26 cellular contexts compared by ENCODE assay signal in genomic region chr5:38018011-38018410, GRCh38.
"Had no signal": no experiment of that assay in that cellular context is flagged by ENCODE, and none has a peak within 500 bp of the region (broad histone marks: within the 10 kb centered on the region; RNA-seq: fewer than 3 reads in every experiment).

No MANE protein-coding gene starts in this region.

- H3K4me1 ChIP-seq: colonic mucosa, heart right ventricle, left lung, lower lobe of right lung had no signal

- H3K36me3 Mint-ChIP-seq: immature natural killer cell; mesothelial cell of epicardium; naive thymus-derived CD4-positive, alpha-beta T cell had no signal

- DNase-seq: colonic mucosa; cortex of kidney; effector CD8-positive, alpha-beta T cell; effector memory CD8-positive, alpha-beta T cell; endodermal cell; erythroblast; foreskin fibroblast; foreskin melanocyte; gastrocnemius medialis; glutamatergic neuron; head of caudate nucleus; heart right ventricle; hypothalamus; immature natural killer cell; islet precursor cell; kidney; kidney glomerular epithelial cell; left colon; left lung; left ventricle myocardium superior; lower lobe of right lung; mesenchymal stem cell; naive thymus-derived CD4-positive, alpha-beta T cell had no signal

- H3K4me3 Mint-ChIP-seq: dendritic cell treated with granulocyte-macrophage colony-stimulating factor and Interleukin-4, amounts not matched to agents 40 ng/mL and 50 ng/mL, for 4 days; effector memory CD8-positive, alpha-beta T cell; endodermal cell; immature natural killer cell; mesothelial cell of epicardium; naive thymus-derived CD4-positive, alpha-beta T cell had no signal

- H3K36me3 ChIP-seq: colonic mucosa, gastrocnemius medialis, heart right ventricle, left lung, lower lobe of right lung had no signal

- H3K4me3 ChIP-seq: colonic mucosa, gastrocnemius medialis, heart right ventricle, left lung, lower lobe of right lung had no signal

- H3K27ac Mint-ChIP-seq: dendritic cell treated with granulocyte-macrophage colony-stimulating factor and Interleukin-4, amounts not matched to agents 40 ng/mL and 50 ng/mL, for 4 days; effector memory CD8-positive, alpha-beta T cell; endodermal cell; immature natural killer cell; mesothelial cell of epicardium; naive thymus-derived CD4-positive, alpha-beta T cell had no signal

- H3K27me3 ChIP-seq: colonic mucosa, left lung had no signal

- H3K27ac ChIP-seq: colonic mucosa, epithelial cell of prostate, gastrocnemius medialis, heart right ventricle, left lung, lower lobe of right lung had no signal

- H3K4me1 Mint-ChIP-seq: endodermal cell; immature natural killer cell; mesothelial cell of epicardium; naive thymus-derived CD4-positive, alpha-beta T cell had no signal

- H3K9me3 ChIP-seq: colonic mucosa, gastrocnemius medialis, heart right ventricle, left lung, lower lobe of right lung had no signal

- H3K9me3 Mint-ChIP-seq: dendritic cell treated with granulocyte-macrophage colony-stimulating factor and Interleukin-4, amounts not matched to agents 40 ng/mL and 50 ng/mL, for 4 days; endodermal cell; mesothelial cell of epicardium had no signal

- H3K27me3 Mint-ChIP-seq: dendritic cell treated with granulocyte-macrophage colony-stimulating factor and Interleukin-4, amounts not matched to agents 40 ng/mL and 50 ng/mL, for 4 days; effector memory CD8-positive, alpha-beta T cell had no signal
